ENCODE assay signal across 10 cellular contexts in the genomic region with DNA sequence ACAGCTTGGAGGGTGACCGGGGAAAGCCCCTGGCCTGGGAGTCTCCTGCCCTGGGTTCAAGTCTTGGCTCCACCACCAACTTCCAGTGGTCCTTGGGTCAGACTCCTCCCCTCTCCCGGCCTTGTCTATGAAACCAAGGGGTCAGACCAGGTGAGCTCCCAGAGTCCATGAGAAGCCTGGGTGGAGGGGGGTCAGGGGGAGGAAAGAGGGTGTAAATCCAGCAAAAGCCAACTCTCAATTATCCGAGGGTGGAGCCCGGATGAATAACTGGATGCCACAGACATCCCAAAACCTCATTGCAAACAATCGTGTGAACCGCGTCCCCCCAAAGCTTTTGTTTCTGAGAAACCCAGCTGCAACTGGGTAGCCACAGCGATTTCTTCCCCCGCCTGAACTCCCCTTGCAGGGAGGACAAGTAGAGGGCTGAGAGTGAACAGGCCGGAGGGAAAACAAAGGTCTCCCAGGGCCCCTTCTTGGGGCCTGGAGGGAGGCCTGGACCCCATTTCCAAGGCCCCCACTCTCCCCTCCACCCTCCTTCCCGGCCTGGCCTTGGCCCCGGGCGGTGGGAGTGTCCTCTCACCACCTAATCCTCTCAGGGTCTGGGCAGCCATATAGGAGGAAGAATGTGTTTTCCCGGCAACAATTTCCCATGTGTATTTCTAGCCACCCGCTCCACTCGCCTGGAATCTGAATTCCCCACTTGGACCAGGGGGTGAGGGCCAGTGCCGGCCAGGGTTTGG. TPM values are rescaled to one million over a fixed set of nuclear protein-coding genes. Genes with fewer than 3 reads are reported as not detected.
DNase-seq lines count a peak whose midpoint lies in the region; ATAC-seq and TF ChIP-seq lines count a peak whose summit lies in the region.
"Had no signal": no experiment of that assay in that cellular context is flagged by ENCODE, and none has a peak within 500 bp of the region (broad histone marks: within the 10 kb centered on the region; RNA-seq: fewer than 3 reads in every experiment).

No MANE protein-coding gene starts in this region.

- H3K27ac ChIP-seq in heart left ventricle (peak overlapping the region in 11 of 12 donors; percentile 78 to 99 (median 91)), neural progenitor cell (no peak overlapping the region), uterus (peak overlapping the region; percentile 90 to 96)

- TF ChIP-seq CTCF in heart left ventricle (IDR thresholded peaks at IDR 0.05) (no peak), neural progenitor cell (IDR thresholded peaks at IDR 0.05) (no peak), uterus (IDR thresholded peaks at IDR 0.05) (no peak)

- H3K9ac ChIP-seq in endocrine pancreas (ENCODE audit: control insufficient read depth, insufficient read depth, low read length) (peak overlapping the region; percentile 71), neural progenitor cell (no peak overlapping the region)

- H3K9me3 ChIP-seq in heart left ventricle = no peaks in the 10 kb centered on the region
- no peaks in the 10 kb centered on the region for H3K9me3 ChIP-seq in endocrine pancreas (ENCODE audit: control insufficient read depth, low read length)
- no peaks in the 10 kb centered on the region for H3K9me3 ChIP-seq in neural progenitor cell (ENCODE audit: low read depth)
- H3K9me3 ChIP-seq in uterus = no peaks in the 10 kb centered on the region

- H3K27me3 Mint-ChIP-seq in neural progenitor cell (ENCODE audit: insufficient read depth, low read depth) = peaks cover 7% of the 10 kb centered on the region
- H3K27me3 Mint-ChIP-seq in activated T-cell treated with anti-CD3 and anti-CD28 coated beads, Interleukin-2, amount 50 U/mL, for 24 hours = peaks cover 17% of the 10 kb centered on the region

- no peak overlapping the region for H3K27ac Mint-ChIP-seq in neural progenitor cell
- no peak overlapping the region for H3K27ac Mint-ChIP-seq in activated T-cell treated with anti-CD3 and anti-CD28 coated beads, Interleukin-2, amount 50 U/mL, for 24 hours
- H3K27ac Mint-ChIP-seq: memory B cell had no signal

- H3K27me3 ChIP-seq in heart left ventricle (peaks cover 0 to 29% (median 0%) of the 10 kb centered on the region in 9 donors), endocrine pancreas (ENCODE audit: control insufficient read depth, insufficient read depth, low read length) (no peaks in the 10 kb centered on the region), neural progenitor cell (peaks cover 21% of the 10 kb centered on the region), uterus (no peaks in the 10 kb centered on the region)

- no peak for DNase-seq in heart left ventricle
- no peak for DNase-seq in Right ventricle myocardium superior
- DNase-seq in neural progenitor cell (ENCODE audit: low spot score) = peak; percentile 43
- DNase-seq in uterus = no peak
- DNase-seq in activated T-cell treated with anti-CD3 and anti-CD28 coated beads, Interleukin-2, amount 50 U/mL, for 24 hours = no peak
- DNase-seq: NCI-H2081 treated with DMSO at 0.1 percent for 48 hours had no signal

- 46 to 51% (median 47%) methylated on average over 12 to 17 of the region's 17 CpGs for WGBS in heart left ventricle, 4 donors

- H3K4me3 Mint-ChIP-seq in neural progenitor cell = peak overlapping the region; percentile 83
- H3K4me3 Mint-ChIP-seq in activated T-cell treated with anti-CD3 and anti-CD28 coated beads, Interleukin-2, amount 50 U/mL, for 24 hours = no peak overlapping the region

- H4K20me1 ChIP-seq in neural progenitor cell (ENCODE audit: low read depth) = peaks cover 69% of the 10 kb centered on the region

- peaks cover 27% of the 10 kb centered on the region for H3K4me1 Mint-ChIP-seq in neural progenitor cell
- H3K4me1 Mint-ChIP-seq in activated T-cell treated with anti-CD3 and anti-CD28 coated beads, Interleukin-2, amount 50 U/mL, for 24 hours (ENCODE audit: low read depth) = peaks cover 18% of the 10 kb centered on the region

- peak overlapping the region; percentile 99 for H3K4me2 ChIP-seq in neural progenitor cell

- peaks cover 34% of the 10 kb centered on the region for H3K79me2 ChIP-seq in neural progenitor cell (ENCODE audit: low read depth)

- no peak overlapping the region for H2AFZ ChIP-seq in neural progenitor cell (replicated peaks)

- peaks cover 11 to 89% (median 69%) of the 10 kb centered on the region in 12 donors for H3K4me1 ChIP-seq in heart left ventricle
- H3K4me1 ChIP-seq in endocrine pancreas (ENCODE audit: control insufficient read depth, insufficient read depth, low read length) = no peaks in the 10 kb centered on the region
- H3K4me1 ChIP-seq in neural progenitor cell = peaks cover 29% of the 10 kb centered on the region
- H3K4me1 ChIP-seq in uterus = peaks cover 0 to 33% of the 10 kb centered on the region in 2 donors

- peaks cover 27% of the 10 kb centered on the region for H3F3A ChIP-seq in neural progenitor cell (ENCODE audit: low read depth)

- no peak for ATAC-seq in heart left ventricle
- no peak for ATAC-seq in Right ventricle myocardium superior (ENCODE audit: poor library complexity)
- ATAC-seq in GM21515 (IDR thresholded peaks at IDR 0.05; ENCODE audit: unreplicated experiment) = no peak
- no peak for ATAC-seq in GM18868 (IDR thresholded peaks at IDR 0.05; ENCODE audit: unreplicated experiment)

- no peaks in the 10 kb centered on the region for H3K9me3 Mint-ChIP-seq in neural progenitor cell
- no peaks in the 10 kb centered on the region for H3K9me3 Mint-ChIP-seq in activated T-cell treated with anti-CD3 and anti-CD28 coated beads, Interleukin-2, amount 50 U/mL, for 24 hours
- H3K9me3 Mint-ChIP-seq: memory B cell had no signal

- TF ChIP-seq POLR2A in heart left ventricle (IDR thresholded peaks at IDR 0.05) (no peak), uterus (IDR thresholded peaks at IDR 0.05) (no peak)

- H3K4me3 ChIP-seq in heart left ventricle (peak overlapping the region in 6 of 12 donors; percentile 5 to 81 (median 72)), endocrine pancreas (ENCODE audit: control insufficient read depth, insufficient read depth, low read length) (no peak overlapping the region), neural progenitor cell (no peak overlapping the region), uterus (no peak overlapping the region)

- no peaks in the 10 kb centered on the region for H3K36me3 ChIP-seq in heart left ventricle
- no peaks in the 10 kb centered on the region for H3K36me3 ChIP-seq in endocrine pancreas (ENCODE audit: control insufficient read depth, insufficient read depth, low read length)
- H3K36me3 ChIP-seq in neural progenitor cell = no peaks in the 10 kb centered on the region
- no peaks in the 10 kb centered on the region for H3K36me3 ChIP-seq in uterus

- H3K36me3 Mint-ChIP-seq in neural progenitor cell = no peaks in the 10 kb centered on the region
- no peaks in the 10 kb centered on the region for H3K36me3 Mint-ChIP-seq in activated T-cell treated with anti-CD3 and anti-CD28 coated beads, Interleukin-2, amount 50 U/mL, for 24 hours (ENCODE audit: low read depth)

- intact Hi-C loops in heart left ventricle (cut with DNase I) = no loop called here
- intact Hi-C loops in Right ventricle myocardium superior (cut with DNase I) = no loop called here
- intact Hi-C loops in uterus (cut with DNase I; ENCODE audit: low total_unique reads) = no loop called here

RNA-seq across cellular contexts. Expression of gene GLIS2, which starts 2.5 kb away (rescaled TPM):
- total RNA-seq in heart left ventricle (10 to 100 TPM in 7 of 9 donors, 1 to 10 TPM in 2; 7.6 to 23.4 (median 12.7) TPM), Right ventricle myocardium superior (14.6 TPM), neural progenitor cell (ENCODE audit: low replicate concordance) (0.15 and 1.3 TPM in 2 replicates), uterus (10 to 100 TPM in 1 of 4 donors, 1 to 10 TPM in 3; 2.9 to 55.8 (median 5.1) TPM)
- 10 to 100 TPM in 1 of 2 donors, 1 to 10 TPM in 1; 7.7 to 14.2 TPM for polyA plus RNA-seq in heart left ventricle

RNA-seq across cellular contexts. Expression of gene PAM16, which starts 32.8 kb away (rescaled TPM):
- total RNA-seq in heart left ventricle (10 to 100 TPM; 32.7 to 96.9 (median 60.9) TPM), Right ventricle myocardium superior (74.0 TPM), neural progenitor cell (ENCODE audit: low replicate concordance) (17.0 and 40.8 TPM in 2 replicates), uterus (100 to 1,000 TPM in 1 of 4 donors, 10 to 100 TPM in 2, 1 to 10 TPM in 1; 8.9 to 438 (median 35.3) TPM)
- polyA plus RNA-seq in heart left ventricle = 100 to 1,000 TPM; 109 to 210 TPM

RNA-seq across cellular contexts. Expression of gene TFAP4, which starts 45.5 kb away (rescaled TPM):
- total RNA-seq in heart left ventricle (1 to 10 TPM; 1.7 to 5.5 (median 3.3) TPM), Right ventricle myocardium superior (4.0 TPM), neural progenitor cell (ENCODE audit: low replicate concordance) (19.8 and 24.8 TPM in 2 replicates), uterus (10 to 100 TPM in 2 of 4 donors, 1 to 10 TPM in 2; 2.1 to 18.7 (median 8.2) TPM)
- 1 to 10 TPM; 2.5 to 3.1 TPM for polyA plus RNA-seq in heart left ventricle

RNA-seq across cellular contexts. Expression of gene VASN, which starts 53.3 kb away (rescaled TPM):
- 10 to 100 TPM in 3 of 9 donors, 1 to 10 TPM in 6; 3.8 to 20.0 (median 6.2) TPM for total RNA-seq in heart left ventricle
- 10 to 100 TPM in 1 of 2 donors, 1 to 10 TPM in 1; 6.1 to 14.9 TPM for polyA plus RNA-seq in heart left ventricle
- total RNA-seq in Right ventricle myocardium superior = 5.7 TPM
- total RNA-seq in neural progenitor cell (ENCODE audit: low replicate concordance) = 3.1 and 7.5 TPM in 2 replicates
- total RNA-seq in uterus = 10 to 100 TPM in 3 of 4 donors, 1 to 10 TPM in 1; 3.6 to 49.0 (median 19.9) TPM
